ENCODE assay signal across 18 cellular contexts in genomic region chr1:60960846-60961542, GRCh38.
DNase-seq lines count a peak whose midpoint lies in the region; ATAC-seq, FAIRE-seq and TF ChIP-seq lines count a peak whose summit lies in the region.
"Had no signal": no experiment of that assay in that cellular context is flagged by ENCODE, and none has a peak within 500 bp of the region (broad histone marks: within the 10 kb centered on the region; RNA-seq: fewer than 3 reads in every experiment).

No MANE protein-coding gene starts in this region.

- H3K4me3 ChIP-seq in ACC112 (ENCODE audit: low read depth, low read length): no peak overlapping the region
- H3K4me3 ChIP-seq in IMR-90 (ENCODE audit: insufficient read depth, low read depth, low read length): no peak overlapping the region
- no peak overlapping the region for H3K4me3 ChIP-seq in astrocyte (ENCODE audit: insufficient read depth, low read depth, low read length)
- H3K4me3 ChIP-seq in left lung: no peak overlapping the region
- no peak overlapping the region for H3K4me3 ChIP-seq in tibial nerve
- no peak overlapping the region for H3K4me3 ChIP-seq in CD8-positive, alpha-beta T cell (ENCODE audit: low read depth, low read length)
- H3K4me3 ChIP-seq: colonic mucosa had no signal

- in situ Hi-C loops in IMR-90 (cut with MboI; ENCODE audit: low sequenced_read_pairs): no loop called here

- H3K4ac ChIP-seq in IMR-90 (ENCODE audit: low read depth, low read length): no peak overlapping the region

- H3K4me1 ChIP-seq in ACC112 (ENCODE audit: control insufficient read depth, insufficient read depth, low read length, unreplicated experiment) (peaks cover 13% of the 10 kb centered on the region), IMR-90 (ENCODE audit: control insufficient read depth, insufficient read depth, low read length) (no peaks in the 10 kb centered on the region), astrocyte (ENCODE audit: insufficient read depth, low read length) (peaks cover 25% of the 10 kb centered on the region), left lung (no peaks in the 10 kb centered on the region), tibial nerve (peaks cover 0 to 8% (median 0%) of the 10 kb centered on the region in 4 donors)
- no peaks in the 10 kb centered on the region for H3K4me1 ChIP-seq in CD8-positive, alpha-beta T cell (ENCODE audit: insufficient read depth, low read length)
- H3K4me1 ChIP-seq: colonic mucosa had no signal

- H3K79me2 ChIP-seq in ACC112 (ENCODE audit: control insufficient read depth, insufficient read depth, low read length, unreplicated experiment) (no peaks in the 10 kb centered on the region), astrocyte (ENCODE audit: insufficient read depth, low read length) (no peaks in the 10 kb centered on the region)

- DNase-seq in IMR-90 (no peak), astrocyte (ENCODE audit: low read depth) (peak; percentile 18), left lung (no peak), tibial nerve (ENCODE audit: low spot score in 2 of 2) (no peak), activated gamma-delta T cell (lab: John Stamatoyannopoulos, UW) (no peak)
- DNase-seq in CD8-positive, alpha-beta T cell: no peak
- DNase-seq: AML-193; colonic mucosa; MV-4-11; NCI-H446; posterior cingulate gyrus; Right ventricle myocardium superior; stimulated activated CD4-positive, alpha-beta T cell treated with anti-CD3 and anti-CD28 coated beads, Interleukin-1b, Interleukin-23, amount 100 ng/mL, for 48 hours had no signal

- POLR2A ChIA-PET in IMR-90 (lab: Charles Lee; ENCODE audit: unreplicated experiment): no interaction called here
- POLR2A ChIA-PET in CD8-positive, alpha-beta T cell (lab: Charles Lee): no interaction called here

- H3K18ac ChIP-seq in IMR-90 (ENCODE audit: low read depth, low read length): no peak overlapping the region

- H3K27ac Mint-ChIP-seq in astrocyte (ENCODE audit: unreplicated experiment): peak overlapping the region; percentile 95
- H3K27ac Mint-ChIP-seq in CD8-positive, alpha-beta T cell: no peak overlapping the region
- H3K27ac Mint-ChIP-seq: activated naive CD8-positive, alpha-beta T cell had no signal

- no peak overlapping the region for H3K4me2 ChIP-seq in IMR-90 (ENCODE audit: low read depth, low read length)
- H3K4me2 ChIP-seq in astrocyte (ENCODE audit: low read length): peak overlapping the region; percentile 35

- no peak for ATAC-seq in IMR-90 (ENCODE audit: low read depth)
- peak; percentile 31 for ATAC-seq in left lung
- no peak for ATAC-seq in HG02973 (IDR thresholded peaks at IDR 0.05; ENCODE audit: unreplicated experiment)
- ATAC-seq in CD8-positive, alpha-beta T cell: no peak

- TF ChIP-seq POLR2A in IMR-90 (IDR thresholded peaks at IDR 0.05; ENCODE audit: low read depth, low read length): no peak
- TF ChIP-seq POLR2A in tibial nerve (IDR thresholded peaks at IDR 0.05): no peak

- no CpG with 5 or more reads among the region's 2 CpGs for WGBS in IMR-90 (ENCODE audit: extremely low coverage in 2 of 2, insufficient read length in 1 of 2), 2 experiments
- WGBS in tibial nerve, 2 donors: 79 to 84% methylated on average over 2 of the region's 2 CpGs

- peak overlapping the region; percentile 6 for H2AFZ ChIP-seq in ACC112 (ENCODE audit: low read length, unreplicated experiment)
- peak overlapping the region; percentile 46 for H2AFZ ChIP-seq in IMR-90 (replicated peaks; ENCODE audit: low read length, poor library complexity)
- peak overlapping the region; percentile 8 for H2AFZ ChIP-seq in astrocyte (ENCODE audit: low read depth, low read length)

- no peak overlapping the region for H4K8ac ChIP-seq in IMR-90 (ENCODE audit: low read depth in 2 of 2, low read length in 2 of 2)

- H3K9me1 ChIP-seq in IMR-90 (ENCODE audit: insufficient read depth, low read length): no peaks in the 10 kb centered on the region

- intact Hi-C loops in IMR-90 (cut with micrococcal nuclease): no loop called here
- intact Hi-C loops in left lung (cut with DNase I): no loop called here
- intact Hi-C loops in CD8-positive, alpha-beta T cell (cut with DNase I, micrococcal nuclease): no loop called here

- H3K27ac ChIP-seq in ACC112 (ENCODE audit: low read depth, low read length): no peak overlapping the region
- H3K27ac ChIP-seq in IMR-90 (ENCODE audit: insufficient read depth, low read length): no peak overlapping the region
- no peak overlapping the region for H3K27ac ChIP-seq in astrocyte (ENCODE audit: low read depth, low read length)
- no peak overlapping the region for H3K27ac ChIP-seq in left lung
- H3K27ac ChIP-seq in tibial nerve: no peak overlapping the region
- H3K27ac ChIP-seq in CD8-positive, alpha-beta T cell (ENCODE audit: low read depth, low read length): no peak overlapping the region
- H3K27ac ChIP-seq: colonic mucosa, VCaP had no signal

- no peak overlapping the region for H2AK9ac ChIP-seq in IMR-90 (replicated peaks; ENCODE audit: low read depth, low read length, poor library complexity)

- no peak overlapping the region for H3K56ac ChIP-seq in IMR-90 (ENCODE audit: extremely low read depth, insufficient read depth, low read length)

- dilution Hi-C loops in IMR-90 (cut with HindIII; ENCODE audit: low sequenced_read_pairs, unreplicated experiment): no loop called here

- no peak overlapping the region for H2BK20ac ChIP-seq in IMR-90 (ENCODE audit: low read depth, low read length)

- peaks cover 44% of the 10 kb centered on the region for H3K4me1 Mint-ChIP-seq in astrocyte (ENCODE audit: low read depth, unreplicated experiment)
- H3K4me1 Mint-ChIP-seq in CD8-positive, alpha-beta T cell (ENCODE audit: low read depth): no peaks in the 10 kb centered on the region

- no peak overlapping the region for H4K5ac ChIP-seq in IMR-90 (ENCODE audit: low read depth, low read length)

- no peak overlapping the region for H2BK15ac ChIP-seq in IMR-90 (ENCODE audit: low read depth, low read length)

- peaks cover 20% of the 10 kb centered on the region for H3K9me3 Mint-ChIP-seq in astrocyte (ENCODE audit: unreplicated experiment)
- H3K9me3 Mint-ChIP-seq in CD8-positive, alpha-beta T cell: peaks cover 16% of the 10 kb centered on the region

- H3K27me3 ChIP-seq in ACC112 (ENCODE audit: insufficient read depth, low read length) (no peaks in the 10 kb centered on the region), IMR-90 (ENCODE audit: control insufficient read depth, insufficient read depth, low read length) (no peaks in the 10 kb centered on the region), astrocyte (ENCODE audit: insufficient read depth, low read length) (no peaks in the 10 kb centered on the region), left lung (no peaks in the 10 kb centered on the region), tibial nerve (no peaks in the 10 kb centered on the region)
- H3K27me3 ChIP-seq in CD8-positive, alpha-beta T cell (ENCODE audit: insufficient read depth, low read length): no peaks in the 10 kb centered on the region
- H3K27me3 ChIP-seq: colonic mucosa had no signal

- H3K9ac ChIP-seq in IMR-90 (ENCODE audit: low read depth, low read length) (no peak overlapping the region), astrocyte (ENCODE audit: low read length) (no peak overlapping the region)

- no peak overlapping the region for H3K4me3 Mint-ChIP-seq in astrocyte (ENCODE audit: unreplicated experiment)
- no peak overlapping the region for H3K4me3 Mint-ChIP-seq in CD8-positive, alpha-beta T cell
- H3K4me3 Mint-ChIP-seq: activated naive CD8-positive, alpha-beta T cell had no signal

- peak; percentile 84 for FAIRE-seq in astrocyte (lab: Jason Lieb, UNC)
- FAIRE-seq: GM19239 had no signal

- no peak overlapping the region for H2BK5ac ChIP-seq in IMR-90 (ENCODE audit: low read depth, low read length, poor library complexity, severe bottlenecking)

- TF ChIP-seq RAD21 in IMR-90 (IDR thresholded peaks at IDR 0.05; ENCODE audit: low read length): no peak

- H3K27me3 Mint-ChIP-seq in astrocyte (ENCODE audit: low read depth, unreplicated experiment): no peaks in the 10 kb centered on the region
- peaks cover 10% of the 10 kb centered on the region for H3K27me3 Mint-ChIP-seq in CD8-positive, alpha-beta T cell (ENCODE audit: low read depth)

- H3K79me1 ChIP-seq in IMR-90 (ENCODE audit: low read depth in 1 of 2, low read length in 2 of 2): no peaks in the 10 kb centered on the region

- H4K20me1 ChIP-seq in IMR-90 (ENCODE audit: insufficient read depth, low read length) (no peaks in the 10 kb centered on the region), astrocyte (ENCODE audit: insufficient read depth, low read length) (no peaks in the 10 kb centered on the region)

- H2BK120ac ChIP-seq in IMR-90 (ENCODE audit: low read depth, low read length): no peak overlapping the region

- H2AK5ac ChIP-seq in IMR-90 (ENCODE audit: low read depth, low read length): no peak overlapping the region

- H3K9me3 ChIP-seq in IMR-90 (ENCODE audit: control insufficient read depth, insufficient read depth, low read length) (peaks cover 6% of the 10 kb centered on the region; the same call in 1 of the 2 replicates), astrocyte (ENCODE audit: insufficient read depth, low read depth, low read length) (peaks cover 9% of the 10 kb centered on the region), left lung (peaks cover 0 to 16% of the 10 kb centered on the region in 2 donors), tibial nerve (peaks cover 0 to 17% (median 4%) of the 10 kb centered on the region in 4 donors)
- no peaks in the 10 kb centered on the region for H3K9me3 ChIP-seq in CD8-positive, alpha-beta T cell (ENCODE audit: low read length)
- H3K9me3 ChIP-seq: colonic mucosa had no signal

- CTCF ChIA-PET in IMR-90 (lab: Yijun Ruan, JAX): no interaction called here
- CTCF ChIA-PET in CD8-positive, alpha-beta T cell (lab: Charles Lee): no interaction called here

- TF ChIP-seq CTCF in IMR-90 (conservative IDR thresholded peaks at IDR 0.05; ENCODE audit: low read depth, low read length): no peak
- no peak for TF ChIP-seq CTCF in astrocyte (IDR thresholded peaks at IDR 0.05; ENCODE audit: insufficient read depth, low read depth, low read length)
- TF ChIP-seq CTCF in left lung (IDR thresholded peaks at IDR 0.05): no peak
- no peak for TF ChIP-seq CTCF in tibial nerve (IDR thresholded peaks at IDR 0.05)
- TF ChIP-seq CTCF in CD8-positive, alpha-beta T cell (IDR thresholded peaks at IDR 0.05): no peak

- no peak overlapping the region for H3K14ac ChIP-seq in IMR-90 (replicated peaks; ENCODE audit: low read depth, low read length)

- no peak overlapping the region for H4K91ac ChIP-seq in IMR-90 (ENCODE audit: insufficient read depth, low read depth, low read length)

- no TSS peak for BruUV-seq in IMR-90 (replicated peaks; lab: Mats Ljungman, UMichigan)

- H3K36me3 ChIP-seq in ACC112 (ENCODE audit: insufficient read depth, low read length): no peaks in the 10 kb centered on the region
- no peaks in the 10 kb centered on the region for H3K36me3 ChIP-seq in IMR-90 (ENCODE audit: control insufficient read depth, insufficient read depth, low read length)
- H3K36me3 ChIP-seq in astrocyte (ENCODE audit: insufficient read depth, low read length): no peaks in the 10 kb centered on the region
- H3K36me3 ChIP-seq in left lung: no peaks in the 10 kb centered on the region
- H3K36me3 ChIP-seq in tibial nerve: peaks cover 0 to 6% (median 0%) of the 10 kb centered on the region in 3 donors
- no peaks in the 10 kb centered on the region for H3K36me3 ChIP-seq in CD8-positive, alpha-beta T cell (ENCODE audit: insufficient read depth, low read length)
- H3K36me3 ChIP-seq: colonic mucosa had no signal

- no peak overlapping the region for H3K23ac ChIP-seq in IMR-90 (ENCODE audit: low read depth, low read length)

- no peak for TF ChIP-seq EP300 in tibial nerve (IDR thresholded peaks at IDR 0.05)

- peaks cover 3% of the 10 kb centered on the region for H3K36me3 Mint-ChIP-seq in astrocyte (ENCODE audit: low read depth, unreplicated experiment)
- H3K36me3 Mint-ChIP-seq in CD8-positive, alpha-beta T cell: no peaks in the 10 kb centered on the region
